ENCODE assay signal across 10 cellular contexts in the genomic region with DNA sequence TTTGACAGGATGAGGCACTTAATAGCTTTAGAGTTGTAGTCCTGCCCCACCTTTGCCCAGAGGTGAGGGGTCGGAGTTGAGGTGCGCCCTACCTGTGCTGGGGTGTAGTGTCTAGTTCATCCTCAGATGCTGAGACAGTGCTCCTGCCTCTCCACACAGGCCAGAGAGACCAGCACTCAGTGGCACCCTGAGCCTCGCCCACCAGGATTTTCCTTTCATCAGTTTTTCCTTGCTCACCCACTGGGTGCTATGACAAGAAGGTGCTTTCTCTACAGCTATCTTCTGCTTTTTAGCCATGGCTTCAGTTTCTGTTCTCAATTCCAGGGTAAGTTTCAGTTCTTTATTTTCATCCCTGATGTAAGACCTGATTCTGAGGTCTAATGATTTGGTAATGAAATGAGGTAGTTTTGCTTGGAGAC. TPM values are rescaled to one million over a fixed set of nuclear protein-coding genes. Genes with fewer than 3 reads are reported as not detected.
DNase-seq lines count a peak whose midpoint lies in the region; ATAC-seq lines count a peak whose summit lies in the region.
"Had no signal": no experiment of that assay in that cellular context is flagged by ENCODE, and none has a peak within 500 bp of the region (broad histone marks: within the 10 kb centered on the region; RNA-seq: fewer than 3 reads in every experiment).

No MANE protein-coding gene starts in this region.

- peak; percentile 58 to 73 for DNase-seq in activated CD4-positive, alpha-beta T cell treated with anti-CD3 and anti-CD28 coated beads, Interleukin-2, amount 50 U/mL, for 48 hours
- no peak for DNase-seq in activated CD4-positive, alpha-beta T cell treated with anti-CD3 and anti-CD28 coated beads, Interleukin-2, amount 50 U/mL, for 1 hour
- DNase-seq in NOMO-1 treated with DMSO at 0.1 percent for 48 hours (lab: John Stamatoyannopoulos, UW; ENCODE audit: unreplicated experiment) (peak; percentile 97), NCI-H1092 treated with DMSO at 0.1 percent for 48 hours (lab: John Stamatoyannopoulos, UW) (no peak), MG63 (no peak), cardiac septum (ENCODE audit: low spot score) (no peak)
- peak; percentile 56 for DNase-seq in stimulated activated CD4-positive, alpha-beta T cell treated with anti-CD3 and anti-CD28 coated beads, Interleukin-4, amount 100 ng/mL, for 24 hours

- ATAC-seq in HG02623 (IDR thresholded peaks at IDR 0.05; ENCODE audit: unreplicated experiment) = peak; percentile 62
- ATAC-seq: Panc1 had no signal

- H3K4me3 ChIP-seq in MG63 = no peak overlapping the region

- no peaks in the 10 kb centered on the region for H3K27me3 ChIP-seq in MG63
- H3K27me3 ChIP-seq: neutrophil had no signal

- H3K9me3 ChIP-seq in MG63 = no peaks in the 10 kb centered on the region
- H3K9me3 ChIP-seq: neutrophil had no signal

- H3K36me3 ChIP-seq in MG63 = no peaks in the 10 kb centered on the region
- H3K36me3 ChIP-seq: neutrophil had no signal

- intact Hi-C loops in cardiac septum (cut with DNase I) = no loop called here

RNA-seq across cellular contexts. Expression of a gene that starts 16.8 kb away (rescaled TPM):
- 5.9 and 44.7 TPM in 2 replicates for total RNA-seq in MG63 (2014; rRNA removed; shearing (Covaris generic); ENCODE audit: low replicate concordance)
- 28.6 TPM for total RNA-seq in cardiac septum

Comparison
In these comparisons a context has a peak if more than half of its experiments do, and no peak if none do; other contexts are left out.
1. DNase-seq: peak in activated CD4-positive, alpha-beta T cell treated with anti-CD3 and anti-CD28 coated beads, Interleukin-2, amount 50 U/mL, for 48 hours (2 of 2), NOMO-1 treated with DMSO at 0.1 percent for 48 hours (single experiment) and stimulated activated CD4-positive, alpha-beta T cell treated with anti-CD3 and anti-CD28 coated beads, Interleukin-4, amount 100 ng/mL, for 24 hours (single experiment); none in activated CD4-positive, alpha-beta T cell treated with anti-CD3 and anti-CD28 coated beads, Interleukin-2, amount 50 U/mL, for 1 hour (single experiment), NCI-H1092 treated with DMSO at 0.1 percent for 48 hours (single experiment), MG63 (single experiment) and cardiac septum (single experiment).